In the genomic region with DNA sequence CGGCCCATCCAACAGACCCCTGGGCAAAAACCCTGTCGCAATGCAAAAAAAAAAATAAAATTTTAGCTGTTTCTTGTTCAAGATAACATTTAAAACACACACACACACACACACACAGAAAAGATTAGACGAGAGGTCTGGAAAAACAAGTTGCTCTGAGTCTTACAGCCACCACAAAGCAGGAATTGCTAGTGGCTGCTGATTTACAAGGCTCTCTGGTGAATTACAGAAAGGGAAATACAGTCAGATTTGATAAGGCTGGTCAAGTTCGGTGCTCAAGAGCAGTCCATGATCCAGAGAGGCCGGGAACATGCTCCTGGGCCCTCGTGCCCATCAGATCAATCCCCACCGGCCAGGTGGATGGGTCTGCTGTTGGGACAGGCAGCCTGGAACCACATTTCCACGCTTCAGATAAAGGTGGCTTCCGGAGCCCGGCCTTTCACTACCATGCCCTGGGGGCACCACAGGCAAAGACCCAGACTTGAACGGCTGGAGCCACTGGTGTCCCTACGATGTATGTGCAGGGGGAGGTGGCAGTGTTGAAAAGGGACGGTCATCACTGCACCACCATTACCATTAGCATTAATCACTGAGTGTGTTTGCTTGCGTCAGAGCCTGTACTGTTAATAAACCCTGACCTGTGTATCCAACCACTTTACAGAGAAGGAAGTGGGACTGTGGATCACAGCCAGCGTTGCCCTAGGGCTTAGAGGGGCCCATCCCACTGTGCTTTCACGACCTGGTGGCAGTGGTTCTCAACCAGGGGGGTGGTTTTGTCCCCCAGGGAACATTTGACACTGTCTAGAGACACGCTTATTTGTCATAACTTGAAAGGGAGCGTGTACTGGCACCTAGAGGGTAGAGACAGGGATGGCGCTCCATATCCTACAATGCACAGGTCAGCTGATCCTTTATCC, we compare ENCODE assay signal across 12 cellular contexts.
DNase-seq lines count a peak whose midpoint lies in the region; ATAC-seq and TF ChIP-seq lines count a peak whose summit lies in the region.
"Had no signal": no experiment of that assay in that cellular context is flagged by ENCODE, and none has a peak within 500 bp of the region (broad histone marks: within the 10 kb centered on the region; RNA-seq: fewer than 3 reads in every experiment).

No MANE protein-coding gene starts in this region.

- no peak overlapping the region for H3K4me3 Mint-ChIP-seq in T-helper 17 cell

- H3K36me3 Mint-ChIP-seq in T-helper 17 cell (ENCODE audit: low read depth), result no peaks in the 10 kb centered on the region

- no peaks in the 10 kb centered on the region for H3K27me3 Mint-ChIP-seq in T-helper 17 cell

- DNase-seq in BE2C (peak; percentile 96), T-helper 17 cell (no peak), mucosa of descending colon (no peak), SIG-M5 treated with dmso at 0.1 percent for 504 hours (lab: John Stamatoyannopoulos, UW; ENCODE audit: unreplicated experiment) (no peak), T1000 (lab: John Stamatoyannopoulos, UW) (no peak), HAP-1 (ENCODE audit: low spot score in 2 of 2) (no peak), HPDE6-E6E7 (ENCODE audit: extremely low spot score) (no peak)
- DNase-seq: GM23248, NCI-H1105 treated with DMSO at 0.1 percent for 48 hours, ovary had no signal

- peaks cover 54% of the 10 kb centered on the region for H3K4me1 Mint-ChIP-seq in T-helper 17 cell

- ATAC-seq in T-helper 17 cell (peak; percentile 46), mucosa of descending colon (peak; percentile 52)

- in situ Hi-C loops in HAP-1 (cut with MboI; ENCODE audit: low sequenced_read_pairs), result no loop called here

- H3K4me1 ChIP-seq in BE2C (peaks cover 30% of the 10 kb centered on the region), mucosa of descending colon (ENCODE audit: low read depth) (peaks cover 16% of the 10 kb centered on the region), HAP-1 (no peaks in the 10 kb centered on the region)
- H3K4me1 ChIP-seq: Caco-2 had no signal

- H3K9me3 ChIP-seq in BE2C (no peaks in the 10 kb centered on the region), T-helper 17 cell (ENCODE audit: control insufficient read depth, low read length, poor library complexity, severe bottlenecking) (no peaks in the 10 kb centered on the region), mucosa of descending colon (no peaks in the 10 kb centered on the region), HAP-1 (no peaks in the 10 kb centered on the region; the same call in 1 of the 2 replicates)
- H3K9me3 ChIP-seq: Caco-2, ovary had no signal

- intact Hi-C loops in mucosa of descending colon (cut with DNase I, micrococcal nuclease), result no loop called here

- H3K36me3 ChIP-seq in BE2C (no peaks in the 10 kb centered on the region), mucosa of descending colon (ENCODE audit: low read depth) (no peaks in the 10 kb centered on the region), HAP-1 (replicated peaks) (no peaks in the 10 kb centered on the region)
- H3K36me3 ChIP-seq: ovary had no signal

- TF ChIP-seq CTCF in BE2C (IDR thresholded peaks at IDR 0.05; ENCODE audit: low read depth, low read length) (peak; percentile 55), GM12872 (IDR thresholded peaks at IDR 0.05; ENCODE audit: insufficient read depth, low read depth, low read length) (0 out of 3 replicates have a peak, but pooled peaks have one; percentile 17), mucosa of descending colon (IDR thresholded peaks at IDR 0.05) (no peak)

- H3K4me3 ChIP-seq in BE2C (ENCODE audit: low read depth, low read length) (no peak overlapping the region; the same call in 1 of the 2 replicates), mucosa of descending colon (no peak overlapping the region), HAP-1 (no peak overlapping the region)
- H3K4me3 ChIP-seq: GM23248, ovary had no signal

- H3K27me3 ChIP-seq in BE2C (no peaks in the 10 kb centered on the region), HAP-1 (ENCODE audit: low read depth) (no peaks in the 10 kb centered on the region)
- H3K27me3 ChIP-seq: ovary had no signal

- H3K27ac Mint-ChIP-seq in T-helper 17 cell, result peak overlapping the region; percentile 24
